ENCODE assay signal across 8 cellular contexts in genomic region chrX:30888526-30889146, GRCh38. TPM values are rescaled to one million over a fixed set of nuclear protein-coding genes. Genes with fewer than 3 reads are reported as not detected.
DNase-seq lines count a peak whose midpoint lies in the region; ATAC-seq and TF ChIP-seq lines count a peak whose summit lies in the region.

No MANE protein-coding gene starts in this region.

- peaks cover 9% of the 10 kb centered on the region; the same call in 1 of the 2 replicates for H3K79me2 ChIP-seq in OCI-LY7 (ENCODE audit: insufficient read depth, low read depth, low read length)
- H3K79me2 ChIP-seq in smooth muscle cell (ENCODE audit: low read depth), result peaks cover 20% of the 10 kb centered on the region

- H4K20me1 ChIP-seq in OCI-LY7 (ENCODE audit: insufficient read depth, low read length) (no peaks in the 10 kb centered on the region), smooth muscle cell (ENCODE audit: low read depth) (peaks cover 3% of the 10 kb centered on the region)

- CTCF ChIA-PET in OCI-LY7 (lab: Charles Lee; ENCODE audit: unreplicated experiment), result no interaction called here

- TF ChIP-seq CTCF in OCI-LY7 (conservative IDR thresholded peaks at IDR 0.05; ENCODE audit: low read length) (no peak), ascending aorta (IDR thresholded peaks at IDR 0.05) (no peak), smooth muscle cell (IDR thresholded peaks at IDR 0.05; ENCODE audit: borderline replicate concordance, insufficient read depth, poor library complexity, severe bottlenecking) (no peak)

- H3K36me3 ChIP-seq in OCI-LY7 (ENCODE audit: insufficient read depth, low read length) (no peaks in the 10 kb centered on the region), ascending aorta (no peaks in the 10 kb centered on the region), iPS-20b (ENCODE audit: insufficient read depth, low read depth, low read length) (no peaks in the 10 kb centered on the region), smooth muscle cell (ENCODE audit: low read depth) (no peaks in the 10 kb centered on the region)

- H3K9me2 ChIP-seq in OCI-LY7 (ENCODE audit: insufficient read depth, low read length), result no peaks in the 10 kb centered on the region

- H2AFZ ChIP-seq in OCI-LY7 (ENCODE audit: low read length) (peak overlapping the region; percentile 61), smooth muscle cell (ENCODE audit: low read depth) (peak overlapping the region; percentile 56)

- ATAC-seq in HG02642 (IDR thresholded peaks at IDR 0.05; ENCODE audit: poor library complexity, unreplicated experiment), result peak; percentile 27

- peak overlapping the region; percentile 95 for H3K4me3 ChIP-seq in OCI-LY7 (ENCODE audit: low read depth, low read length, poor library complexity, severe bottlenecking)
- H3K4me3 ChIP-seq in ascending aorta, result peak overlapping the region; percentile 74 to 93
- peak overlapping the region; percentile 81 for H3K4me3 ChIP-seq in iPS-20b (ENCODE audit: low read length)
- H3K4me3 ChIP-seq in smooth muscle cell, result peak overlapping the region; percentile 59

- BruUV-seq in OCI-LY7 (replicated peaks; lab: Mats Ljungman, UMichigan), result no TSS peak

- WGBS in smooth muscle cell (ENCODE audit: low lambda C conversion rate), result 28% methylated on average over 34 of the region's 45 CpGs

- H3F3A ChIP-seq in smooth muscle cell (ENCODE audit: low read depth), result no peaks in the 10 kb centered on the region

- intact Hi-C loops in OCI-LY7 (cut with micrococcal nuclease; ENCODE audit: unreplicated experiment), result loop anchor here (5.0 kb wide), 3 partner anchors 66 to 236 kb away; partner anchors contain the start of gene GK
- intact Hi-C loops in ascending aorta (cut with DNase I), result loop anchor here (10.0 kb wide), 1 partner anchor 234 kb away; the partner anchor contains the start of gene GK

- peak overlapping the region; percentile 91 for H3K4me2 ChIP-seq in OCI-LY7 (ENCODE audit: low read length)
- peak overlapping the region; percentile 79 for H3K4me2 ChIP-seq in smooth muscle cell

- no peaks in the 10 kb centered on the region for H3K27me3 ChIP-seq in ascending aorta
- H3K27me3 ChIP-seq in iPS-20b (ENCODE audit: insufficient read depth, low read length), result no peaks in the 10 kb centered on the region
- no peaks in the 10 kb centered on the region for H3K27me3 ChIP-seq in smooth muscle cell (ENCODE audit: low read depth)

- POLR2A ChIA-PET in OCI-LY7 (lab: Charles Lee), result interaction anchor here (1.0 kb wide), 1 partner anchor 77 kb away, joined by 4 read pairs; no protein-coding TSS in a partner anchor

- H3K4me1 ChIP-seq in OCI-LY7 (ENCODE audit: insufficient read depth, low read length, poor library complexity, severe bottlenecking), result peaks cover 11% of the 10 kb centered on the region
- H3K4me1 ChIP-seq in ascending aorta, result no peaks in the 10 kb centered on the region
- peaks cover 3% of the 10 kb centered on the region; the same call in 1 of the 2 replicates for H3K4me1 ChIP-seq in iPS-20b (ENCODE audit: insufficient read depth, low read length)
- H3K4me1 ChIP-seq in smooth muscle cell (ENCODE audit: low read depth), result no peaks in the 10 kb centered on the region

- H3K9me3 ChIP-seq in OCI-LY7 (ENCODE audit: low read length) (no peaks in the 10 kb centered on the region), ascending aorta (no peaks in the 10 kb centered on the region), iPS-20b (ENCODE audit: insufficient read depth, low read depth, low read length) (no peaks in the 10 kb centered on the region), smooth muscle cell (replicated peaks; ENCODE audit: low read depth) (no peaks in the 10 kb centered on the region)

- H3K27ac ChIP-seq in OCI-LY7 (ENCODE audit: low read depth, low read length, poor library complexity, severe bottlenecking), result peak overlapping the region; percentile 28
- H3K27ac ChIP-seq in ascending aorta, result peak overlapping the region; percentile 68 to 83
- no peak overlapping the region for H3K27ac ChIP-seq in iPS-20b (ENCODE audit: low read length)
- peak overlapping the region; percentile 37 for H3K27ac ChIP-seq in smooth muscle cell (ENCODE audit: low read depth)

- H3K9ac ChIP-seq in iPS-20b (ENCODE audit: low read depth, low read length) (peak overlapping the region; percentile 64), smooth muscle cell (ENCODE audit: low read depth) (peak overlapping the region; percentile 56)

- DNase-seq in NCI-H146 (lab: John Stamatoyannopoulos, UW), result peak; percentile 20
- no peak for DNase-seq in NCI-H146 treated with DMSO at 0.1 percent for 48 hours (lab: John Stamatoyannopoulos, UW; ENCODE audit: unreplicated experiment)
- DNase-seq in OCI-LY7 (ENCODE audit: low spot score), result no peak
- peak in 1 of 2 donors; percentile 63 for DNase-seq in ascending aorta (ENCODE audit: low spot score in 2 of 2)
- no peak for DNase-seq in smooth muscle cell (lab: John Stamatoyannopoulos, UW; ENCODE audit: unreplicated experiment)
- no peak for DNase-seq in SKM-1 treated with dmso at 0.1 percent for 144 hours (lab: John Stamatoyannopoulos, UW; ENCODE audit: unreplicated experiment)

RNA-seq across cellular contexts. Expression of gene TAB3, which starts 0.4 kb away (rescaled TPM):
- total RNA-seq in OCI-LY7 (2014; rRNA removed; shearing (Covaris generic)), result 10.3 and 13.8 TPM in 2 replicates
- total RNA-seq in OCI-LY7 (2022) (14.6 and 17.2 TPM in 2 replicates), ascending aorta (23.2 TPM), smooth muscle cell (15.7 and 31.9 TPM in 2 replicates)
- polyA plus RNA-seq in smooth muscle cell, result 4.8 and 6.2 TPM in 2 replicates
